Comparison of ENCODE assay signal across 8 cellular contexts in genomic region chr5:140112685-140113179, GRCh38. TPM values are rescaled to one million over a fixed set of nuclear protein-coding genes. Genes with fewer than 3 reads are reported as not detected.
DNase-seq lines count a peak whose midpoint lies in the region; ATAC-seq and TF ChIP-seq lines count a peak whose summit lies in the region.

No MANE protein-coding gene starts in this region.

- H4K20me1 ChIP-seq in mammary epithelial cell (ENCODE audit: insufficient read depth, low read length): no peaks in the 10 kb centered on the region

- H2AFZ ChIP-seq in mammary epithelial cell (ENCODE audit: low read depth, low read length): peak overlapping the region; percentile 87

- dilution Hi-C loops in mammary epithelial cell (cut with HindIII; ENCODE audit: low sequenced_read_pairs): no loop called here

- 58% methylated on average over 6 of the region's 13 CpGs for WGBS in mammary epithelial cell (ENCODE audit: low coverage, missing lambda C conversion rate)

- no peak overlapping the region for H3K27ac ChIP-seq in mammary epithelial cell (ENCODE audit: insufficient read depth, low read depth, low read length)
- H3K27ac ChIP-seq in muscle layer of duodenum (ENCODE audit: low read length): peak overlapping the region; percentile 13

- POLR2A ChIA-PET in AG04449 (lab: Yijun Ruan, JAX): interaction anchor here (1.1 to 1.2 kb wide), 2 partner anchors 19 kb away, joined by 4 to 5 read pairs; no protein-coding TSS in a partner anchor

- H3K9ac ChIP-seq in mammary epithelial cell (ENCODE audit: insufficient read depth, low read length): no peak overlapping the region

- CTCF ChIA-PET in AG04449 (lab: Yijun Ruan, JAX): interaction anchor here (1.1 to 14.1 kb wide), 7 partner anchors 9 to 43 kb away, joined by 3 to 336 read pairs (median 7); no protein-coding TSS in a partner anchor
- CTCF ChIA-PET in mammary epithelial cell (lab: Charles Lee; ENCODE audit: low non-redundant PET): interaction anchor here (0.5 kb wide), 1 partner anchor 1533 kb away, joined by 12 read pairs; no protein-coding TSS in a partner anchor

- intact Hi-C loops in mammary epithelial cell (cut with micrococcal nuclease): no loop called here

- H3K79me2 ChIP-seq in mammary epithelial cell (ENCODE audit: insufficient read depth, low read length): peaks cover 94% of the 10 kb centered on the region

- DNase-seq in AG04449 (ENCODE audit: low read depth, low spot score) (no peak), mammary epithelial cell (no peak), medulla oblongata (ENCODE audit: extremely low spot score) (no peak), HuH-7.5 (ENCODE audit: low spot score) (no peak), HT-29 (ENCODE audit: low spot score) (no peak)
- no peak for DNase-seq in effector CD8-positive, alpha-beta T cell (lab: John Stamatoyannopoulos, UW)

- no peaks in the 10 kb centered on the region for H3K36me3 ChIP-seq in mammary epithelial cell (ENCODE audit: insufficient read depth, low read length)
- H3K36me3 ChIP-seq in muscle layer of duodenum (ENCODE audit: control insufficient read depth in 1 of 2, insufficient read depth in 2 of 2, low read length in 2 of 2): peaks cover 0 to 4% of the 10 kb centered on the region in 2 donors

- H3K4me2 ChIP-seq in mammary epithelial cell (ENCODE audit: insufficient read depth, low read depth, low read length): peak overlapping the region; percentile 100

- peaks cover 24% of the 10 kb centered on the region for H3K4me1 ChIP-seq in mammary epithelial cell (ENCODE audit: insufficient read depth, low read length)
- peaks cover 20 to 71% of the 10 kb centered on the region in 2 donors for H3K4me1 ChIP-seq in muscle layer of duodenum (ENCODE audit: control insufficient read depth in 1 of 2, insufficient read depth in 2 of 2, low read length in 2 of 2)

- no peaks in the 10 kb centered on the region for H3K27me3 ChIP-seq in mammary epithelial cell (ENCODE audit: insufficient read depth, low read length)
- no peaks in the 10 kb centered on the region for H3K27me3 ChIP-seq in muscle layer of duodenum (ENCODE audit: low read depth, low read length)

- ATAC-seq in HG03432 (IDR thresholded peaks at IDR 0.05; ENCODE audit: unreplicated experiment): peak; percentile 1

- in situ Hi-C loops in mammary epithelial cell (cut with MboI; ENCODE audit: low sequenced_read_pairs in 2 of 2): no loop called here

- BruUV-seq in mammary epithelial cell (replicated peaks; lab: Mats Ljungman, UMichigan): no TSS peak

- peak overlapping the region; percentile 74 for H3K4me3 ChIP-seq in AG04449 (ENCODE audit: low read depth, low read length)
- peak overlapping the region; percentile 66 to 86 (median 82) for H3K4me3 ChIP-seq in mammary epithelial cell (replicated peaks in 1 of 3; ENCODE audit: insufficient read depth in 1 of 3, low read depth in 2 of 3, low read length in 3 of 3)
- H3K4me3 ChIP-seq in muscle layer of duodenum (ENCODE audit: low read depth in 1 of 2, low read length in 2 of 2): peak overlapping the region in 1 of 2 donors; percentile 81

- TF ChIP-seq CTCF in AG04449 (IDR thresholded peaks at IDR 0.05; ENCODE audit: insufficient read depth, low read length, missing control alignments): no peak
- TF ChIP-seq CTCF in mammary epithelial cell (conservative IDR thresholded peaks at IDR 0.05 in 1 of 2, IDR thresholded peaks at IDR 0.05 in 1 of 2; ENCODE audit: extremely low read depth in 1 of 2, insufficient read depth in 1 of 2, low read depth in 1 of 2, low read length in 2 of 2): no peak

- H3K9me3 ChIP-seq in mammary epithelial cell (replicated peaks; ENCODE audit: insufficient read depth, low read length) (no peaks in the 10 kb centered on the region), muscle layer of duodenum (ENCODE audit: control insufficient read depth in 1 of 2, low read length in 2 of 2) (no peaks in the 10 kb centered on the region)

RNA-seq across cellular contexts. Expression of gene PURA, which starts 1.2 kb away (rescaled TPM):
- total RNA-seq in mammary epithelial cell: 10 to 100 TPM; 10.8 to 15.2 TPM
- 3.3 TPM for polyA plus RNA-seq in mammary epithelial cell
- 5.6 TPM for polyA minus RNA-seq in mammary epithelial cell
- total RNA-seq in HT-29 (2014; rRNA removed; shearing (Covaris generic)): 9.9 and 11.3 TPM in 2 replicates

RNA-seq across cellular contexts. Expression of gene IGIP, which starts 13.0 kb away (rescaled TPM):
- total RNA-seq in mammary epithelial cell: 1 to 10 TPM; 3.4 to 4.5 TPM
- 0.62 TPM for polyA plus RNA-seq in mammary epithelial cell
- polyA minus RNA-seq in mammary epithelial cell: 4.4 TPM
- total RNA-seq in HT-29 (2014; rRNA removed; shearing (Covaris generic)): 1.1 and 1.7 TPM in 2 replicates
